ENCODE assay signal across 1 cellular context in genomic region chr5:55699041-55699688, GRCh38.
TF ChIP-seq lines count a peak whose summit lies in the region.

No MANE protein-coding gene starts in this region.

TF ChIP-seq in GM12878, 131 proteins besides CTCF, POLR2A, EP300 and RAD21 (continued from another document):
- TF ChIP-seq ZNF687 (IDR thresholded peaks at IDR 0.05) (no peak), BCL11A (IDR thresholded peaks at IDR 0.05; ENCODE audit: low read depth, low read length) (0 out of 2 replicates have a peak, but pooled peaks have one; percentile 16), IRF4 (IDR thresholded peaks at IDR 0.05; ENCODE audit: low read depth, low read length) (peak; percentile 62; the same call in 1 of the 2 replicates), NFIC (IDR thresholded peaks at IDR 0.05; ENCODE audit: low read depth, low read length) (peak; percentile 75), IRF3 (IDR thresholded peaks at IDR 0.05) (no peak), MEF2A (IDR thresholded peaks at IDR 0.05; ENCODE audit: insufficient read depth, low read depth, low read length) (peak; percentile 79; the same call in 1 of the 2 replicates), BCL3 (IDR thresholded peaks at IDR 0.05; ENCODE audit: borderline replicate concordance, insufficient read depth, low read depth, low read length, poor library complexity, severe bottlenecking) (no peak), FOXK2 (IDR thresholded peaks at IDR 0.05) (no peak), SKIL (IDR thresholded peaks at IDR 0.05; ENCODE audit: low read depth, poor library complexity, severe bottlenecking) (no peak), POLR2AphosphoS2 (IDR thresholded peaks at IDR 0.05; ENCODE audit: low read depth, low read length) (no peak), MLLT1 (IDR thresholded peaks at IDR 0.05) (no peak), CREM (IDR thresholded peaks at IDR 0.05; ENCODE audit: low read depth) (peak; percentile 26; the same call in 1 of the 2 replicates), MTA2 (IDR thresholded peaks at IDR 0.05; ENCODE audit: low read depth) (0 out of 2 replicates have a peak, but pooled peaks have one; percentile 28), GABPA (IDR thresholded peaks at IDR 0.05; ENCODE audit: low read depth) (no peak), ZNF592 (IDR thresholded peaks at IDR 0.05) (no peak), JUNB (IDR thresholded peaks at IDR 0.05) (peak; percentile 91), ATF2 (IDR thresholded peaks at IDR 0.05; ENCODE audit: low read length) (peak; percentile 62; the same call in 1 of the 2 replicates), ZNF207 (IDR thresholded peaks at IDR 0.05; ENCODE audit: borderline replicate concordance) (no peak), YBX1 (IDR thresholded peaks at IDR 0.05) (no peak), HDAC6 (IDR thresholded peaks at IDR 0.05; ENCODE audit: unreplicated experiment) (no peak), PAX8 (IDR thresholded peaks at IDR 0.05) (no peak)
